ENCODE assay signal across 1 cellular context in genomic region chr9:124196814-124197176, GRCh38.
TF ChIP-seq lines count a peak whose summit lies in the region.

No MANE protein-coding gene starts in this region.

TF ChIP-seq in K562, 482 proteins besides CTCF, POLR2A, EP300 and RAD21 (continued from another document):
- TF ChIP-seq ZBTB26 (CRISPR knock-in tag; IDR thresholded peaks at IDR 0.05) (0 out of 2 replicates have a peak, but pooled peaks have one; percentile 33), AFF4 (CRISPR knock-in tag; IDR thresholded peaks at IDR 0.05) (no peak), TAF15 (IDR thresholded peaks at IDR 0.05; ENCODE audit: low read depth, low read length) (no peak), ZBTB11 (CRISPR knock-in tag; IDR thresholded peaks at IDR 0.05) (no peak), CREBBP (IDR thresholded peaks at IDR 0.05; ENCODE audit: low read depth, low read length) (no peak), KLF1 (tag; IDR thresholded peaks at IDR 0.05) (no peak), HDAC8 (tag; IDR thresholded peaks at IDR 0.05) (no peak), ZNF785 (CRISPR knock-in tag; IDR thresholded peaks at IDR 0.05) (no peak), GATA2 (CRISPR knock-in tag; IDR thresholded peaks at IDR 0.05) (no peak), BACH1 (tag; IDR thresholded peaks at IDR 0.05) (0 out of 2 replicates have a peak, but pooled peaks have one; percentile 5), GMEB1 (CRISPR knock-in tag; IDR thresholded peaks at IDR 0.05) (no peak), ATF3 (IDR thresholded peaks at IDR 0.05) (no peak), ATF3 (CRISPR knock-in tag; conservative IDR thresholded peaks at IDR 0.05) (no peak), SMAD2 (IDR thresholded peaks at IDR 0.05; ENCODE audit: low read depth, low read length) (no peak), THRB (CRISPR knock-in tag; conservative IDR thresholded peaks at IDR 0.05) (0 out of 2 replicates have a peak, but pooled peaks have one; percentile 53), RBFOX2 (IDR thresholded peaks at IDR 0.05; ENCODE audit: low read depth, low read length) (no peak), NKRF (IDR thresholded peaks at IDR 0.05; ENCODE audit: borderline replicate concordance) (no peak), ELF4 (CRISPR knock-in tag; IDR thresholded peaks at IDR 0.05) (no peak), FOXK1 (CRISPR knock-in tag; IDR thresholded peaks at IDR 0.05; ENCODE audit: borderline replicate concordance) (no peak), HBP1 (CRISPR knock-in tag; IDR thresholded peaks at IDR 0.05) (0 out of 2 replicates have a peak, but pooled peaks have one; percentile 57), ZNF583 (CRISPR knock-in tag; IDR thresholded peaks at IDR 0.05) (no peak), TAF9B (IDR thresholded peaks at IDR 0.05; ENCODE audit: partially characterized antibody) (no peak), KDM5B (IDR thresholded peaks at IDR 0.05; ENCODE audit: insufficient replicate concordance, low read depth, low read length) (no peak), ZNF347 (CRISPR knock-in tag; IDR thresholded peaks at IDR 0.05; ENCODE audit: low read depth) (no peak), EHMT2 (IDR thresholded peaks at IDR 0.05) (no peak), ZNF232 (CRISPR knock-in tag; IDR thresholded peaks at IDR 0.05) (no peak), OTX1 (CRISPR knock-in tag; IDR thresholded peaks at IDR 0.05) (peak; percentile 69; the same call in 1 of the 2 replicates), ZNF77 (CRISPR knock-in tag; IDR thresholded peaks at IDR 0.05) (no peak), ZNF263 (CRISPR knock-in tag; IDR thresholded peaks at IDR 0.05; ENCODE audit: borderline replicate concordance) (no peak), RBM34 (IDR thresholded peaks at IDR 0.05; ENCODE audit: borderline replicate concordance, insufficient read depth, low read length) (no peak)
